In genomic region chr10:35218339-35218955, GRCh38 we compare ENCODE assay signal across 8 cellular contexts.
DNase-seq lines count a peak whose midpoint lies in the region; ATAC-seq and TF ChIP-seq lines count a peak whose summit lies in the region.

No MANE protein-coding gene starts in this region.

- TF ChIP-seq EP300 in ovary (IDR thresholded peaks at IDR 0.05): no peak

- H3K9me3 ChIP-seq in DND-41 (ENCODE audit: insufficient read depth, low read length, severe bottlenecking) (no peaks in the 10 kb centered on the region), Loucy (ENCODE audit: insufficient read depth, low read depth, low read length) (no peaks in the 10 kb centered on the region), ovary (no peaks in the 10 kb centered on the region), thyroid gland (no peaks in the 10 kb centered on the region)

- ATAC-seq in DND-41 (ENCODE audit: insufficient read depth, low read depth): peak; percentile 94
- peak; percentile 62 for ATAC-seq in GM21786 (IDR thresholded peaks at IDR 0.05; ENCODE audit: unreplicated experiment)

- H3K79me2 ChIP-seq in DND-41 (ENCODE audit: insufficient read depth, low read length) (no peaks in the 10 kb centered on the region), Loucy (ENCODE audit: insufficient read depth, low read length) (no peaks in the 10 kb centered on the region)

- TF ChIP-seq CTCF in DND-41 (IDR thresholded peaks at IDR 0.05; ENCODE audit: borderline replicate concordance, extremely low read depth, low read length, poor library complexity, severe bottlenecking): peak; percentile 92
- TF ChIP-seq CTCF in Loucy (conservative IDR thresholded peaks at IDR 0.05; ENCODE audit: low read length): peak; percentile 89
- peak; percentile 67 to 83 (median 73) for TF ChIP-seq CTCF in ovary (IDR thresholded peaks at IDR 0.05)
- TF ChIP-seq CTCF in thyroid gland (IDR thresholded peaks at IDR 0.05): peak; percentile 65 to 90 (median 78)

- TF ChIP-seq POLR2A in ovary (IDR thresholded peaks at IDR 0.05): no peak
- no peak for TF ChIP-seq POLR2A in thyroid gland (IDR thresholded peaks at IDR 0.05)

- peak; percentile 82 for DNase-seq in DND-41
- peak; percentile 67 to 82 for DNase-seq in SHP77 (lab: John Stamatoyannopoulos, UW)
- DNase-seq in activated effector memory CD4-positive, alpha-beta T cell treated with Interleukin-2 at 50 U/mL for 16 hours: peak; percentile 59
- DNase-seq in foreskin melanocyte: peak; percentile 84
- peak; percentile 75 to 88 (median 82) for DNase-seq in ovary
- DNase-seq in thyroid gland: peak; percentile 83 to 88

- no peaks in the 10 kb centered on the region for H3K27me3 ChIP-seq in DND-41 (ENCODE audit: insufficient read depth, low read length, poor library complexity)
- no peaks in the 10 kb centered on the region for H3K27me3 ChIP-seq in Loucy (ENCODE audit: insufficient read depth, low read length, poor library complexity, severe bottlenecking)
- no peaks in the 10 kb centered on the region for H3K27me3 ChIP-seq in ovary
- no peaks in the 10 kb centered on the region for H3K27me3 ChIP-seq in thyroid gland

- H3K9ac ChIP-seq in DND-41 (ENCODE audit: low read depth, low read length) (no peak overlapping the region), Loucy (ENCODE audit: low read depth, low read length, poor library complexity, severe bottlenecking) (peak overlapping the region; percentile 12)

- 32 to 36% (median 35%) methylated on average over 7 of the region's 7 CpGs for WGBS in ovary, 3 donors
- WGBS in thyroid gland, 2 donors: 32 to 39% methylated on average over 7 of the region's 7 CpGs

- H3K36me3 ChIP-seq in DND-41 (ENCODE audit: insufficient read depth, low read length) (no peaks in the 10 kb centered on the region), Loucy (ENCODE audit: insufficient read depth, low read length) (no peaks in the 10 kb centered on the region), ovary (no peaks in the 10 kb centered on the region), thyroid gland (no peaks in the 10 kb centered on the region)

- intact Hi-C loops in ovary (cut with DNase I) (loop anchor here (1.0 to 5.0 kb wide), 2 partner anchors 96 to 98 kb away; no protein-coding TSS in a partner anchor), thyroid gland (cut with DNase I) (loop anchor here (5.0 kb wide), 1 partner anchor 96 kb away; no protein-coding TSS in a partner anchor)

- H2AFZ ChIP-seq in DND-41 (ENCODE audit: low read depth, low read length) (peak overlapping the region; percentile 56), Loucy (ENCODE audit: low read length) (peak overlapping the region; percentile 92)

- H3K27ac ChIP-seq in DND-41 (ENCODE audit: low read length) (no peak overlapping the region), ovary (no peak overlapping the region), thyroid gland (no peak overlapping the region)

- H3K4me3 ChIP-seq in DND-41 (ENCODE audit: low read depth in 1 of 2, low read length in 2 of 2) (0 out of 4 replicates have a peak overlapping the region, but pooled peaks of 1 of the 2 experiments have one; percentile 28), Loucy (ENCODE audit: low read length, poor library complexity, severe bottlenecking) (peak overlapping the region; percentile 24), ovary (no peak overlapping the region), thyroid gland (replicated peaks in 1 of 3) (no peak overlapping the region)

- peaks cover 8% of the 10 kb centered on the region for H3K4me1 ChIP-seq in DND-41 (ENCODE audit: insufficient read depth, low read length)
- H3K4me1 ChIP-seq in Loucy (ENCODE audit: insufficient read depth, low read length, poor library complexity, severe bottlenecking): no peaks in the 10 kb centered on the region
- H3K4me1 ChIP-seq in ovary (ENCODE audit: insufficient read depth): no peaks in the 10 kb centered on the region
- peaks cover 4 to 23% of the 10 kb centered on the region in 2 donors for H3K4me1 ChIP-seq in thyroid gland

- no peaks in the 10 kb centered on the region for H3K9me2 ChIP-seq in Loucy (replicated peaks; ENCODE audit: low read depth, low read length)

- H3K4me2 ChIP-seq in DND-41 (ENCODE audit: insufficient read depth, low read length) (peak overlapping the region; percentile 52), Loucy (ENCODE audit: low read depth, low read length, poor library complexity, severe bottlenecking) (peak overlapping the region; percentile 27)

- H4K20me1 ChIP-seq in DND-41 (ENCODE audit: insufficient read depth, low read length): no peaks in the 10 kb centered on the region
- H4K20me1 ChIP-seq in Loucy (ENCODE audit: insufficient read depth, low read length, poor library complexity, severe bottlenecking): no peaks in the 10 kb centered on the region

- H3F3A ChIP-seq in Loucy (ENCODE audit: low read depth): no peaks in the 10 kb centered on the region
